Comparison of ENCODE assay signal across 1 cellular context in genomic region chr19:55624109-55625003, GRCh38.
TF ChIP-seq lines count a peak whose summit lies in the region.

ZNF784 (minus strand) TSS chr19:55624566; CDS start chr19:55624561, 5 bp downstream.

TF ChIP-seq in HepG2, 621 proteins besides CTCF, POLR2A, EP300 and RAD21 (continued from another document and continues in another):
- no peak for TF ChIP-seq CREB1 (IDR thresholded peaks at IDR 0.05)
- no peak for TF ChIP-seq CREB1 (CRISPR knock-in tag; IDR thresholded peaks at IDR 0.05)
- no peak for TF ChIP-seq ZNF83 (CRISPR knock-in tag; IDR thresholded peaks at IDR 0.05; ENCODE audit: borderline replicate concordance)
- 0 out of 2 replicates have a peak, but pooled peaks have one; percentile 24 for TF ChIP-seq HDAC1 (CRISPR knock-in tag; IDR thresholded peaks at IDR 0.05)
- no peak for TF ChIP-seq NONO (IDR thresholded peaks at IDR 0.05)
- 0 out of 2 replicates have a peak, but pooled peaks have one; percentile 53 for TF ChIP-seq NONO (CRISPR knock-in tag; conservative IDR thresholded peaks at IDR 0.05)
- TF ChIP-seq MZF1 (CRISPR knock-in tag; IDR thresholded peaks at IDR 0.05; ENCODE audit: borderline replicate concordance): no peak
- TF ChIP-seq POLR2AphosphoS5 (IDR thresholded peaks at IDR 0.05; ENCODE audit: low read depth, low read length): peak; percentile 88
- TF ChIP-seq ZNF598 (CRISPR knock-in tag; IDR thresholded peaks at IDR 0.05; ENCODE audit: borderline replicate concordance): peak; percentile 52; the same call in 1 of the 2 replicates
- TF ChIP-seq ZNF101 (CRISPR knock-in tag; IDR thresholded peaks at IDR 0.05; ENCODE audit: borderline replicate concordance, low read depth): no peak
- TF ChIP-seq ZMAT3 (CRISPR knock-in tag; conservative IDR thresholded peaks at IDR 0.05): 0 out of 2 replicates have a peak, but pooled peaks have one; percentile 34
- peak; percentile 39; the same call in 1 of the 2 replicates for TF ChIP-seq MAX (IDR thresholded peaks at IDR 0.05)
- 0 out of 2 replicates have a peak, but pooled peaks have one; percentile 21 for TF ChIP-seq ZNF329 (CRISPR knock-in tag; IDR thresholded peaks at IDR 0.05; ENCODE audit: low read depth)
- TF ChIP-seq ZFY (CRISPR knock-in tag; IDR thresholded peaks at IDR 0.05): peak; percentile 65
- TF ChIP-seq ZNF577 (CRISPR knock-in tag; IDR thresholded peaks at IDR 0.05; ENCODE audit: borderline replicate concordance, low read depth): no peak
- TF ChIP-seq PATZ1 (CRISPR knock-in tag; IDR thresholded peaks at IDR 0.05): 0 out of 2 replicates have a peak, but pooled peaks have one; percentile 7
- no peak for TF ChIP-seq GABPA (IDR thresholded peaks at IDR 0.05; ENCODE audit: low read depth, low read length)
- TF ChIP-seq GABPA (CRISPR knock-in tag; IDR thresholded peaks at IDR 0.05; ENCODE audit: low read depth): no peak
- no peak; the same call in 1 of the 2 replicates for TF ChIP-seq ZNF788 (CRISPR knock-in tag; IDR thresholded peaks at IDR 0.05; ENCODE audit: borderline replicate concordance)
- TF ChIP-seq HNF4A (CRISPR knock-in tag; IDR thresholded peaks at IDR 0.05): peak; percentile 33; the same call in 1 of the 2 replicates
- peak; percentile 34; the same call in 1 of the 2 replicates for TF ChIP-seq ZNF564 (CRISPR knock-in tag; IDR thresholded peaks at IDR 0.05)
- peak; percentile 60; the same call in 1 of the 2 replicates for TF ChIP-seq SP5 (CRISPR knock-in tag; IDR thresholded peaks at IDR 0.05; ENCODE audit: borderline replicate concordance, low read depth)
- peak; percentile 39; the same call in 1 of the 2 replicates for TF ChIP-seq E2F1 (CRISPR knock-in tag; IDR thresholded peaks at IDR 0.05)
- no peak for TF ChIP-seq SKIL (CRISPR knock-in tag; IDR thresholded peaks at IDR 0.05; ENCODE audit: borderline replicate concordance)
- TF ChIP-seq CERS6 (CRISPR knock-in tag; IDR thresholded peaks at IDR 0.05): no peak
- peak in 1 of 2 experiments; percentile 57; a peak in 2 of 4 replicates for TF ChIP-seq REST (IDR thresholded peaks at IDR 0.05; ENCODE audit: borderline replicate concordance in 1 of 2, low read depth in 1 of 2, low read length in 2 of 2)
- TF ChIP-seq ZNF770 (CRISPR knock-in tag; IDR thresholded peaks at IDR 0.05): peak; percentile 89; the same call in 1 of the 2 replicates
- TF ChIP-seq SMAD3 (CRISPR knock-in tag; IDR thresholded peaks at IDR 0.05): no peak
- peak; percentile 57; the same call in 1 of the 2 replicates for TF ChIP-seq HNF1B (CRISPR knock-in tag; IDR thresholded peaks at IDR 0.05)
- TF ChIP-seq ZNF281 (CRISPR knock-in tag; IDR thresholded peaks at IDR 0.05; ENCODE audit: borderline replicate concordance): peak; percentile 59; the same call in 1 of the 2 replicates
- TF ChIP-seq ARNT2 (CRISPR knock-in tag; IDR thresholded peaks at IDR 0.05; ENCODE audit: low read depth): peak; percentile 39
- peak; percentile 77; the same call in 1 of the 2 replicates for TF ChIP-seq DRAP1 (CRISPR knock-in tag; IDR thresholded peaks at IDR 0.05)
- TF ChIP-seq PHF8 (CRISPR knock-in tag; IDR thresholded peaks at IDR 0.05): peak; percentile 69
- TF ChIP-seq ZNF432 (CRISPR knock-in tag; IDR thresholded peaks at IDR 0.05; ENCODE audit: borderline replicate concordance): no peak
- 0 out of 2 replicates have a peak, but pooled peaks have one; percentile 37 for TF ChIP-seq MTA1 (CRISPR knock-in tag; IDR thresholded peaks at IDR 0.05; ENCODE audit: borderline replicate concordance)
- TF ChIP-seq MXI1 (IDR thresholded peaks at IDR 0.05; ENCODE audit: borderline replicate concordance, low read depth, low read length): peak; percentile 53; the same call in 1 of the 3 replicates
- no peak; the same call in 1 of the 2 replicates for TF ChIP-seq FOXK1 (CRISPR knock-in tag; IDR thresholded peaks at IDR 0.05; ENCODE audit: borderline replicate concordance, low read depth)
